In the genomic region with DNA sequence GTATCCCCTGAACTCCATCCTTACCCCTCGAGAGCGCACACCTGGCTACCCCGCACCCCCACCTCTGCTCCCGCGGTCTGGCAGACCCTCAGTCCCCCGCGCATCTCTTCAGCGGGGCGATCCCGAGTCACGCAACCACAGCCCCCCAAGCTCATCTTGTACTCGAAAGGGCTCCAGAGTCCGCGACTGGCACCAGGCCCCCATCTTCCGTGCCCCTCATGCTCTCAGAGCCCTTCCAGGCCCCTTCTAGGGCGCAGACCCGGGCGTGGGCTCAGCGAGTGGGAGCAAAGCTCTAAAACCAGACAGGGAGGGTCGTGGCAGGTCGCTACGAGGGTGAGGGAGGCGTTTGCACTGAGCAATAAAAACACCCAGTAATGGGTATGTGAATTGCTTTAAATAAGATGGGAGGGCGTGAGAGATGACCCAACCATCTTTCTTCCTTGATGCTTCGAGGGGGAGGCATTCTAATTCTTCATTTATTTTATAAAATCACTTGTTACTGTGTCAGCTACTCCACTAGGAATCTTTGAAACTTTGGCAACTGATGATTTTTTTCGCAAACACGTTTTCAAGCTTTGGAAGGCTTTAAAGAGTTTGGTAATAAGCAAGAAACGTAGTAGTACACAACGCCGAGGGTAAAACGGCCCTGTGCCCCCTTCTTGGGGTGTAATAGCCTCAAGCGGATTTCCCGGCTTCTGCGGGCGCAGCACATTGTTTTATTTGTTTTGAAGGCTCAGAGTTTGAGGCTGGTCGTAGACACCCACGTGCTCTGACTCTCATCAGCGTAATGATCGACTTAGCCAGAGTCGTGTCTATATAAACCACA, we compare ENCODE assay signal across 8 cellular contexts. TPM values are rescaled to one million over a fixed set of nuclear protein-coding genes. Genes with fewer than 3 reads are reported as not detected.
A peak's percentile ranks its signal among the peaks of the same experiment; 100 is the strongest.
DNase-seq lines count a peak whose midpoint lies in the region; ATAC-seq, FAIRE-seq and TF ChIP-seq lines count a peak whose summit lies in the region.

No MANE protein-coding gene starts in this region.

- H3K9me3 ChIP-seq in Caco-2, result no peaks in the 10 kb centered on the region

- H3K27ac Mint-ChIP-seq in Caco-2 (ENCODE audit: unreplicated experiment), result no peak overlapping the region
- H3K27ac Mint-ChIP-seq in activated naive CD4-positive, alpha-beta T cell treated with anti-CD3 and anti-CD28 coated beads for 36 hours, result peak overlapping the region; percentile 60

- POLR2A ChIA-PET in Caco-2 (lab: Charles Lee), result interaction anchor here (0.6 kb wide), 1 partner anchor 42 kb away, joined by 3 read pairs; no protein-coding TSS in a partner anchor

- CTCF ChIA-PET in Caco-2 (lab: Charles Lee), result interaction anchor here (1.1 to 2.0 kb wide), 4 partner anchors 42 to 790 kb away, joined by 7 to 10 read pairs (median 8); partner anchors contain the start of gene SUPT3H
- CTCF ChIA-PET in activated naive CD4-positive, alpha-beta T cell treated with anti-CD3 and anti-CD28 coated beads for 36 hours (lab: Charles Lee), result interaction anchor here (0.6 to 3.5 kb wide), 14 partner anchors 13 to 825 kb away, joined by 3 to 19 read pairs (median 3); no protein-coding TSS in a partner anchor

- peaks cover 7% of the 10 kb centered on the region; the same call in 1 of the 2 replicates for H3K4me1 ChIP-seq in Caco-2

- no peaks in the 10 kb centered on the region for H3K4me1 Mint-ChIP-seq in Caco-2 (ENCODE audit: low read depth, unreplicated experiment)
- H3K4me1 Mint-ChIP-seq in activated naive CD4-positive, alpha-beta T cell treated with anti-CD3 and anti-CD28 coated beads for 36 hours (ENCODE audit: low read depth), result peaks cover 42% of the 10 kb centered on the region

- H3K4me3 ChIP-seq in Caco-2 (ENCODE audit: low read depth, low read length), result no peak overlapping the region
- peak overlapping the region; percentile 20 for H3K4me3 ChIP-seq in iPS-11a (ENCODE audit: low read depth, low read length)

- H3K4me3 Mint-ChIP-seq in Caco-2 (ENCODE audit: unreplicated experiment), result peak overlapping the region; percentile 53
- H3K4me3 Mint-ChIP-seq in activated naive CD4-positive, alpha-beta T cell treated with anti-CD3 and anti-CD28 coated beads for 36 hours, result peak overlapping the region; percentile 73

- BruUV-seq in Caco-2 (replicated peaks; lab: Mats Ljungman, UMichigan), result no TSS peak

- TF ChIP-seq CTCF in Caco-2 (IDR thresholded peaks at IDR 0.05; ENCODE audit: insufficient read depth in 1 of 2, low read depth in 1 of 2, low read length in 1 of 2, severe bottlenecking in 1 of 2, unreplicated experiment in 1 of 2), result no peak

- FAIRE-seq in frontal cortex (lab: Jason Lieb, UNC), result no peak

- no peaks in the 10 kb centered on the region for H3K9me3 Mint-ChIP-seq in Caco-2 (ENCODE audit: unreplicated experiment)
- no peaks in the 10 kb centered on the region for H3K9me3 Mint-ChIP-seq in activated naive CD4-positive, alpha-beta T cell treated with anti-CD3 and anti-CD28 coated beads for 36 hours

- H3K27me3 ChIP-seq in Caco-2 (replicated peaks; ENCODE audit: control insufficient read depth, insufficient read depth, low read length), result peaks cover 13% of the 10 kb centered on the region

- peaks cover 36% of the 10 kb centered on the region for H3K27me3 Mint-ChIP-seq in Caco-2 (ENCODE audit: insufficient read depth, unreplicated experiment)
- H3K27me3 Mint-ChIP-seq in activated naive CD4-positive, alpha-beta T cell treated with anti-CD3 and anti-CD28 coated beads for 36 hours (ENCODE audit: low read depth), result peaks cover 13% of the 10 kb centered on the region

- DNase-seq in Caco-2, result no peak
- peak; percentile 73 to 76 for DNase-seq in NCI-H526 (lab: John Stamatoyannopoulos, UW)
- peak; percentile 57 for DNase-seq in activated naive CD4-positive, alpha-beta T cell treated with anti-CD3 and anti-CD28 coated beads for 36 hours
- DNase-seq in stimulated activated CD4-positive, alpha-beta T cell treated with anti-CD3 and anti-CD28 coated beads, Interleukin-15, amount 100 ng/mL, for 24 hours, result peak; percentile 78
- DNase-seq in frontal cortex (ENCODE audit: low spot score in 2 of 2), result no peak

- no peaks in the 10 kb centered on the region for H3K36me3 ChIP-seq in Caco-2 (ENCODE audit: control insufficient read depth, insufficient read depth, low read length)

- no peak for ATAC-seq in GM19023 (IDR thresholded peaks at IDR 0.05; ENCODE audit: unreplicated experiment)
- no peak for ATAC-seq in GM18517 (IDR thresholded peaks at IDR 0.05; ENCODE audit: unreplicated experiment)

- intact Hi-C loops in Caco-2 (cut with micrococcal nuclease; ENCODE audit: unreplicated experiment), result no loop called here
- intact Hi-C loops in activated naive CD4-positive, alpha-beta T cell treated with anti-CD3 and anti-CD28 coated beads for 36 hours (cut with micrococcal nuclease), result loop anchor here (1.0 to 5.0 kb wide), 10 partner anchors 43 to 790 kb away; partner anchors contain the start of gene SUPT3H

- no peaks in the 10 kb centered on the region for H3K36me3 Mint-ChIP-seq in Caco-2 (ENCODE audit: insufficient read depth, unreplicated experiment)
- H3K36me3 Mint-ChIP-seq in activated naive CD4-positive, alpha-beta T cell treated with anti-CD3 and anti-CD28 coated beads for 36 hours (ENCODE audit: low read depth), result no peaks in the 10 kb centered on the region

RNA-seq across cellular contexts. Expression of gene SUPT3H, which starts 42.6 kb away (rescaled TPM):
- 13.2 and 15.7 TPM in 2 replicates for total RNA-seq in Caco-2 (2022)
- 10 to 100 TPM; 15.7 to 17.9 TPM for total RNA-seq in activated naive CD4-positive, alpha-beta T cell treated with anti-CD3 and anti-CD28 coated beads for 36 hours
- total RNA-seq in frontal cortex, result 63.6 TPM

Comparison
In these comparisons a context has a peak if more than half of its experiments do, and no peak if none do; other contexts are left out.
1. DNase-seq: peak in NCI-H526 (2 of 2), activated naive CD4-positive, alpha-beta T cell treated with anti-CD3 and anti-CD28 coated beads for 36 hours (single experiment) and stimulated activated CD4-positive, alpha-beta T cell treated with anti-CD3 and anti-CD28 coated beads, Interleukin-15, amount 100 ng/mL, for 24 hours (single experiment); none in Caco-2 (0 of 2) and frontal cortex (0 of 2).